In the genomic region with DNA sequence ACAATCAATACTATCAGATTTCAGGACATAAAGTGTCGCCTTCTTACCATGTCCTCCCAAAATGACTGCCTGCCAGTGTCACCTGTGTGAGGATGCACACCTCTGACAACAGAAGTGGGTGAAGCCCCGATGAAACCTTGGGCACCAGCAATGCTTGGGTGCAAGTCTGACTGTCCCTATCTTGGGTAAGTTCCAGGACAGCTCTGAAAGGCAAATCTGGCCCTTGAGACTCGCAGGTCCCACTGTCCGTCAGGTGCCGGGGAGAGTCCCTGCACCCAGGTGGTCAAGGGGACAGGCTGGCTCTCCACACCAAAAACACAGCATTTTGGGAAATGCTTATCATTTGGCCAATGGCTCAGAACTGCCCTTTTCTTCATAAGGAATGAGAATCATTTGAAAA, we compare ENCODE assay signal across 1 cellular context.
TF ChIP-seq lines count a peak whose summit lies in the region.

No MANE protein-coding gene starts in this region.

TF ChIP-seq in GM12878, 131 proteins besides CTCF, POLR2A, EP300 and RAD21:
- TF ChIP-seq, protein P1, sequence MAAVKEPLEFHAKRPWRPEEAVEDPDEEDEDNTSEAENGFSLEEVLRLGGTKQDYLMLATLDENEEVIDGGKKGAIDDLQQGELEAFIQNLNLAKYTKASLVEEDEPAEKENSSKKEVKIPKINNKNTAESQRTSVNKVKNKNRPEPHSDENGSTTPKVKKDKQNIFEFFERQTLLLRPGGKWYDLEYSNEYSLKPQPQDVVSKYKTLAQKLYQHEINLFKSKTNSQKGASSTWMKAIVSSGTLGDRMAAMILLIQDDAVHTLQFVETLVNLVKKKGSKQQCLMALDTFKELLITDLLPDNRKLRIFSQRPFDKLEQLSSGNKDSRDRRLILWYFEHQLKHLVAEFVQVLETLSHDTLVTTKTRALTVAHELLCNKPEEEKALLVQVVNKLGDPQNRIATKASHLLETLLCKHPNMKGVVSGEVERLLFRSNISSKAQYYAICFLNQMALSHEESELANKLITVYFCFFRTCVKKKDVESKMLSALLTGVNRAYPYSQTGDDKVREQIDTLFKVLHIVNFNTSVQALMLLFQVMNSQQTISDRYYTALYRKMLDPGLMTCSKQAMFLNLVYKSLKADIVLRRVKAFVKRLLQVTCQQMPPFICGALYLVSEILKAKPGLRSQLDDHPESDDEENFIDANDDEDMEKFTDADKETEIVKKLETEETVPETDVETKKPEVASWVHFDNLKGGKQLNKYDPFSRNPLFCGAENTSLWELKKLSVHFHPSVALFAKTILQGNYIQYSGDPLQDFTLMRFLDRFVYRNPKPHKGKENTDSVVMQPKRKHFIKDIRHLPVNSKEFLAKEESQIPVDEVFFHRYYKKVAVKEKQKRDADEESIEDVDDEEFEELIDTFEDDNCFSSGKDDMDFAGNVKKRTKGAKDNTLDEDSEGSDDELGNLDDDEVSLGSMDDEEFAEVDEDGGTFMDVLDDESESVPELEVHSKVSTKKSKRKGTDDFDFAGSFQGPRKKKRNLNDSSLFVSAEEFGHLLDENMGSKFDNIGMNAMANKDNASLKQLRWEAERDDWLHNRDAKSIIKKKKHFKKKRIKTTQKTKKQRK (IDR thresholded peaks at IDR 0.05; ENCODE audit: low read depth, low read length) = no peak
- TF ChIP-seq, protein P2, sequence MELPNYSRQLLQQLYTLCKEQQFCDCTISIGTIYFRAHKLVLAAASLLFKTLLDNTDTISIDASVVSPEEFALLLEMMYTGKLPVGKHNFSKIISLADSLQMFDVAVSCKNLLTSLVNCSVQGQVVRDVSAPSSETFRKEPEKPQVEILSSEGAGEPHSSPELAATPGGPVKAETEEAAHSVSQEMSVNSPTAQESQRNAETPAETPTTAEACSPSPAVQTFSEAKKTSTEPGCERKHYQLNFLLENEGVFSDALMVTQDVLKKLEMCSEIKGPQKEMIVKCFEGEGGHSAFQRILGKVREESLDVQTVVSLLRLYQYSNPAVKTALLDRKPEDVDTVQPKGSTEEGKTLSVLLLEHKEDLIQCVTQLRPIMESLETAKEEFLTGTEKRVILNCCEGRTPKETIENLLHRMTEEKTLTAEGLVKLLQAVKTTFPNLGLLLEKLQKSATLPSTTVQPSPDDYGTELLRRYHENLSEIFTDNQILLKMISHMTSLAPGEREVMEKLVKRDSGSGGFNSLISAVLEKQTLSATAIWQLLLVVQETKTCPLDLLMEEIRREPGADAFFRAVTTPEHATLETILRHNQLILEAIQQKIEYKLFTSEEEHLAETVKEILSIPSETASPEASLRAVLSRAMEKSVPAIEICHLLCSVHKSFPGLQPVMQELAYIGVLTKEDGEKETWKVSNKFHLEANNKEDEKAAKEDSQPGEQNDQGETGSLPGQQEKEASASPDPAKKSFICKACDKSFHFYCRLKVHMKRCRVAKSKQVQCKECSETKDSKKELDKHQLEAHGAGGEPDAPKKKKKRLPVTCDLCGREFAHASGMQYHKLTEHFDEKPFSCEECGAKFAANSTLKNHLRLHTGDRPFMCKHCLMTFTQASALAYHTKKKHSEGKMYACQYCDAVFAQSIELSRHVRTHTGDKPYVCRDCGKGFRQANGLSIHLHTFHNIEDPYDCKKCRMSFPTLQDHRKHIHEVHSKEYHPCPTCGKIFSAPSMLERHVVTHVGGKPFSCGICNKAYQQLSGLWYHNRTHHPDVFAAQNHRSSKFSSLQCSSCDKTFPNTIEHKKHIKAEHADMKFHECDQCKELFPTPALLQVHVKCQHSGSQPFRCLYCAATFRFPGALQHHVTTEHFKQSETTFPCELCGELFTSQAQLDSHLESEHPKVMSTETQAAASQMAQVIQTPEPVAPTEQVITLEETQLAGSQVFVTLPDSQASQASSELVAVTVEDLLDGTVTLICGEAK (IDR thresholded peaks at IDR 0.05; ENCODE audit: borderline replicate concordance) = no peak
- no peak for TF ChIP-seq SPI1 (IDR thresholded peaks at IDR 0.05; ENCODE audit: borderline replicate concordance, insufficient read depth, low read depth, low read length)
- no peak for TF ChIP-seq EZH2 (IDR thresholded peaks at IDR 0.05; ENCODE audit: borderline replicate concordance, control insufficient read depth, low read depth, low read length)
- no peak for TF ChIP-seq YY1 (IDR thresholded peaks at IDR 0.05; ENCODE audit: low read depth, low read length)
- no peak for TF ChIP-seq HCFC1 (IDR thresholded peaks at IDR 0.05; ENCODE audit: low read length)
- TF ChIP-seq KDM1A (IDR thresholded peaks at IDR 0.05; ENCODE audit: borderline replicate concordance) = no peak
- no peak for TF ChIP-seq FOXK2 (IDR thresholded peaks at IDR 0.05)
- TF ChIP-seq FOXM1 (IDR thresholded peaks at IDR 0.05; ENCODE audit: low read depth, low read length) = no peak
- TF ChIP-seq RUNX3 (IDR thresholded peaks at IDR 0.05; ENCODE audit: low read length) = no peak
- TF ChIP-seq RCOR1 (conservative IDR thresholded peaks at IDR 0.05; ENCODE audit: low read depth, low read length) = no peak
